Comparison of ENCODE assay signal across 9 cellular contexts in genomic region chr21:38669186-38669585, GRCh38.
A peak's percentile ranks its signal among the peaks of the same experiment; 100 is the strongest.
DNase-seq lines count a peak whose midpoint lies in the region; ATAC-seq, FAIRE-seq and TF ChIP-seq lines count a peak whose summit lies in the region.
"Had no signal": no experiment of that assay in that cellular context is flagged by ENCODE, and none has a peak within 500 bp of the region (broad histone marks: within the 10 kb centered on the region; RNA-seq: fewer than 3 reads in every experiment).

No MANE protein-coding gene starts in this region.

- no peak overlapping the region for H3K4me2 ChIP-seq in endothelial cell of umbilical vein (ENCODE audit: insufficient read depth, low read length)

- no peaks in the 10 kb centered on the region for H3K36me3 ChIP-seq in cardiac muscle cell
- no peaks in the 10 kb centered on the region for H3K36me3 ChIP-seq in endothelial cell of umbilical vein (ENCODE audit: control insufficient read depth in 2 of 2, extremely low read depth in 1 of 2, insufficient read depth in 2 of 2, low read length in 2 of 2)

- dilution Hi-C loops in endothelial cell of umbilical vein (cut with MboI; ENCODE audit: extremely low pct_ligation_motif_present, low sequenced_read_pairs) = no loop called here

- H3K4me3 Mint-ChIP-seq in type B pancreatic cell = no peak overlapping the region

- H3K27me3 ChIP-seq in cardiac muscle cell = peaks cover 7% of the 10 kb centered on the region
- peaks cover 33 to 36% of the 10 kb centered on the region in 2 experiments for H3K27me3 ChIP-seq in endothelial cell of umbilical vein (ENCODE audit: control insufficient read depth in 2 of 2, insufficient read depth in 2 of 2, low read length in 2 of 2)

- H3K4me3 ChIP-seq in cardiac muscle cell (no peak overlapping the region), endothelial cell of umbilical vein (replicated peaks in 1 of 3; ENCODE audit: insufficient read depth in 1 of 3, low read depth in 1 of 3, low read length in 3 of 3) (no peak overlapping the region)

- CTCF ChIA-PET in endothelial cell of umbilical vein (lab: Charles Lee) = interaction anchor here (0.7 to 4.0 kb wide), 19 partner anchors 10 to 508 kb away, joined by 3 to 47 read pairs (median 3); partner anchors contain the start of gene ETS2

- H3K79me2 ChIP-seq in endothelial cell of umbilical vein (ENCODE audit: control insufficient read depth, insufficient read depth, low read length) = no peaks in the 10 kb centered on the region

- FAIRE-seq in endothelial cell of umbilical vein (lab: Jason Lieb, UNC) = peak; percentile 66

- peak; percentile 23 to 60 for DNase-seq in cardiac muscle cell (ENCODE audit: low read depth in 1 of 2, low spot score in 1 of 2)
- no peak for DNase-seq in Right ventricle myocardium superior
- DNase-seq in NCI-H82 (lab: John Stamatoyannopoulos, UW) = peak; percentile 64
- DNase-seq in endothelial cell of umbilical vein (ENCODE audit: low read depth, low spot score) = peak; percentile 45
- DNase-seq in type B pancreatic cell (ENCODE audit: extremely low spot score, unreplicated experiment) = no peak
- DNase-seq in cortex of kidney (lab: John Stamatoyannopoulos, UW) = no peak
- DNase-seq: posterior cingulate gyrus had no signal

- peaks cover 5% of the 10 kb centered on the region for H3K4me1 Mint-ChIP-seq in type B pancreatic cell (ENCODE audit: unreplicated experiment)

- H2AFZ ChIP-seq in endothelial cell of umbilical vein (ENCODE audit: low read depth, low read length) = no peak overlapping the region

- no peaks in the 10 kb centered on the region for H3K9me1 ChIP-seq in endothelial cell of umbilical vein (replicated peaks; ENCODE audit: control insufficient read depth, extremely low read depth, insufficient read depth, low read length)

- TF ChIP-seq POLR2A in endothelial cell of umbilical vein (IDR thresholded peaks at IDR 0.05; ENCODE audit: low read depth, low read length) = no peak

- no peaks in the 10 kb centered on the region for H3K36me3 Mint-ChIP-seq in type B pancreatic cell

- peak; percentile 61 for TF ChIP-seq CTCF in cardiac muscle cell (IDR thresholded peaks at IDR 0.05; ENCODE audit: low read depth, low read length)
- peak; percentile 36 to 52 for TF ChIP-seq CTCF in endothelial cell of umbilical vein (IDR thresholded peaks at IDR 0.05; ENCODE audit: extremely low read depth in 1 of 2, insufficient read depth in 1 of 2, low read depth in 1 of 2, low read length in 2 of 2)
- TF ChIP-seq CTCF in type B pancreatic cell (conservative IDR thresholded peaks at IDR 0.05) = peak; percentile 65

- H3K9me3 Mint-ChIP-seq in type B pancreatic cell = peaks cover 3% of the 10 kb centered on the region

- intact Hi-C loops in Right ventricle myocardium superior (cut with DNase I) = no loop called here
- intact Hi-C loops in endothelial cell of umbilical vein (cut with micrococcal nuclease) = loop anchor here (1.0 to 2.0 kb wide), 2 partner anchors 44 to 469 kb away; no protein-coding TSS in a partner anchor

- H3K27ac Mint-ChIP-seq in type B pancreatic cell = no peak overlapping the region

- H3K27ac ChIP-seq in cardiac muscle cell = no peak overlapping the region
- no peak overlapping the region for H3K27ac ChIP-seq in endothelial cell of umbilical vein (ENCODE audit: insufficient read depth, low read depth, low read length)

- H3K9me3 ChIP-seq in cardiac muscle cell (ENCODE audit: low read depth) (no peaks in the 10 kb centered on the region), endothelial cell of umbilical vein (replicated peaks; ENCODE audit: control insufficient read depth, insufficient read depth, low read length) (no peaks in the 10 kb centered on the region)

- H3K9ac ChIP-seq in endothelial cell of umbilical vein (replicated peaks; ENCODE audit: extremely low read depth, insufficient read depth, low read length) = no peak overlapping the region

- H4K20me1 ChIP-seq in endothelial cell of umbilical vein (replicated peaks; ENCODE audit: control insufficient read depth, extremely low read depth, insufficient read depth, low read length) = no peaks in the 10 kb centered on the region

- H3K4me1 ChIP-seq in cardiac muscle cell (ENCODE audit: low read depth) = no peaks in the 10 kb centered on the region
- no peaks in the 10 kb centered on the region for H3K4me1 ChIP-seq in endothelial cell of umbilical vein (ENCODE audit: control insufficient read depth, extremely low read depth, insufficient read depth, low read length)

- BruUV-seq in endothelial cell of umbilical vein (replicated peaks; lab: Mats Ljungman, UMichigan) = no TSS peak

- POLR2A ChIA-PET in endothelial cell of umbilical vein (lab: Charles Lee) = no interaction called here

- H3K27me3 Mint-ChIP-seq in type B pancreatic cell = peaks cover 51% of the 10 kb centered on the region

- ATAC-seq in Right ventricle myocardium superior (ENCODE audit: poor library complexity) (no peak), HG02870 (IDR thresholded peaks at IDR 0.05; ENCODE audit: unreplicated experiment) (no peak), HG03469 (IDR thresholded peaks at IDR 0.05; ENCODE audit: unreplicated experiment) (no peak)

TF ChIP-seq in endothelial cell of umbilical vein, 7 proteins besides CTCF, POLR2A, EP300 and RAD21:
- TF ChIP-seq MAX (IDR thresholded peaks at IDR 0.05; ENCODE audit: insufficient read depth, insufficient read length) = no peak
- TF ChIP-seq EZH2 (IDR thresholded peaks at IDR 0.05; ENCODE audit: borderline replicate concordance, low read depth, low read length, severe bottlenecking) = no peak
- TF ChIP-seq JUN (IDR thresholded peaks at IDR 0.05; ENCODE audit: borderline replicate concordance, insufficient read depth, insufficient read length, low read depth) = no peak
- TF ChIP-seq GATA2 (IDR thresholded peaks at IDR 0.05; ENCODE audit: insufficient read depth, insufficient read length, low read depth, low read length) = no peak
- no peak for TF ChIP-seq FOS (IDR thresholded peaks at IDR 0.05; ENCODE audit: borderline replicate concordance, insufficient read depth, low read length)
- TF ChIP-seq POLR2AphosphoS5 (IDR thresholded peaks at IDR 0.05; ENCODE audit: insufficient read depth, low read depth, low read length) = no peak
- TF ChIP-seq MYC (IDR thresholded peaks at IDR 0.05; ENCODE audit: low read depth, low read length) = no peak

Comparison
In these comparisons a context has a peak if more than half of its experiments do, and no peak if none do; other contexts are left out.
1. DNase-seq: peak in cardiac muscle cell (2 of 2), NCI-H82 (single experiment) and endothelial cell of umbilical vein (single experiment); none in Right ventricle myocardium superior (single experiment), type B pancreatic cell (single experiment) and cortex of kidney (single experiment).
2. Peak in every context shown above with its lines, with median percentiles within 50 percentile points of each other: CTCF ChIP-seq.